Comparison of ENCODE assay signal across 21 cellular contexts in genomic region chr10:125257521-125258105, GRCh38.
"Had no signal": no experiment of that assay in that cellular context is flagged by ENCODE, and none has a peak within 500 bp of the region (broad histone marks: within the 10 kb centered on the region; RNA-seq: fewer than 3 reads in every experiment).

No MANE protein-coding gene starts in this region.

- H3K9me3 Mint-ChIP-seq: activated naive CD4-positive, alpha-beta T cell treated with anti-CD3 and anti-CD28 coated beads, Interleukin-2, amount 50 U/mL, for 24 hours; type B pancreatic cell had no signal

- H3K36me3 Mint-ChIP-seq: activated naive CD4-positive, alpha-beta T cell treated with anti-CD3 and anti-CD28 coated beads, Interleukin-2, amount 50 U/mL, for 24 hours; natural killer cell; type B pancreatic cell had no signal

- H3K36me3 ChIP-seq: ascending aorta, suprapubic skin, WERI-Rb-1 had no signal

- H3K4me1 Mint-ChIP-seq: activated naive CD4-positive, alpha-beta T cell treated with anti-CD3 and anti-CD28 coated beads, Interleukin-2, amount 50 U/mL, for 24 hours; natural killer cell had no signal

- H3K27ac ChIP-seq: ascending aorta, psoas muscle, skin epidermis, suprapubic skin, WERI-Rb-1 had no signal

- H3K27ac Mint-ChIP-seq: activated naive CD4-positive, alpha-beta T cell treated with anti-CD3 and anti-CD28 coated beads, Interleukin-2, amount 50 U/mL, for 24 hours; activated T-cell treated with anti-CD3 and anti-CD28 coated beads, Interleukin-2, amount 50 U/mL, for 72 hours; dendritic cell treated with granulocyte-macrophage colony-stimulating factor and Interleukin-4, amounts not matched to agents 40 ng/mL and 50 ng/mL, for 4 days; effector memory CD8-positive, alpha-beta T cell; natural killer cell; stimulated activated naive CD8-positive, alpha-beta T cell treated with anti-CD3 and anti-CD28 coated beads, Interleukin-15, amount 100 ng/mL, for 72 hours; type B pancreatic cell had no signal

- H3K4me3 Mint-ChIP-seq: activated naive CD4-positive, alpha-beta T cell treated with anti-CD3 and anti-CD28 coated beads, Interleukin-2, amount 50 U/mL, for 24 hours; activated T-cell treated with anti-CD3 and anti-CD28 coated beads, Interleukin-2, amount 50 U/mL, for 72 hours; dendritic cell treated with granulocyte-macrophage colony-stimulating factor and Interleukin-4, amounts not matched to agents 40 ng/mL and 50 ng/mL, for 4 days; effector memory CD8-positive, alpha-beta T cell; natural killer cell; stimulated activated naive CD8-positive, alpha-beta T cell treated with anti-CD3 and anti-CD28 coated beads, Interleukin-15, amount 100 ng/mL, for 72 hours; type B pancreatic cell had no signal

- ATAC-seq: activated T-cell treated with anti-CD3 and anti-CD28 coated beads, Interleukin-2, amount 50 U/mL, for 72 hours; effector memory CD8-positive, alpha-beta T cell; left lobe of liver; natural killer cell; psoas muscle; right cardiac atrium; stimulated activated naive CD8-positive, alpha-beta T cell treated with anti-CD3 and anti-CD28 coated beads, Interleukin-15, amount 100 ng/mL, for 72 hours had no signal

- DNase-seq: activated CD4-positive, alpha-beta T cell treated with anti-CD3 and anti-CD28 coated beads for 1 hour; activated CD8-positive, alpha-beta memory T cell treated with anti-CD3 and anti-CD28 coated beads for 24 hours; activated effector memory CD4-positive, alpha-beta T cell treated with anti-CD3 and anti-CD28 coated beads, Interleukin-2, amount 50 U/mL, for 16 hours; activated T-cell treated with anti-CD3 and anti-CD28 coated beads, Interleukin-2, amount 50 U/mL, for 72 hours; effector memory CD8-positive, alpha-beta T cell; foreskin fibroblast; hippocampal formation; natural killer cell; psoas muscle; right cardiac atrium; stimulated activated naive CD8-positive, alpha-beta T cell treated with anti-CD3 and anti-CD28 coated beads, Interleukin-15, amount 100 ng/mL, for 72 hours; WERI-Rb-1 had no signal

- H3K27me3 ChIP-seq: ascending aorta, suprapubic skin had no signal

- FAIRE-seq: keratinocyte had no signal

- H3K4me1 ChIP-seq: ascending aorta, psoas muscle, suprapubic skin had no signal

- H3K27me3 Mint-ChIP-seq: activated naive CD4-positive, alpha-beta T cell treated with anti-CD3 and anti-CD28 coated beads, Interleukin-2, amount 50 U/mL, for 24 hours; stimulated activated naive CD8-positive, alpha-beta T cell treated with anti-CD3 and anti-CD28 coated beads, Interleukin-15, amount 100 ng/mL, for 72 hours; type B pancreatic cell had no signal

- H3K4me3 ChIP-seq: ascending aorta, lung, psoas muscle, skin epidermis, suprapubic skin had no signal

- H3K9me3 ChIP-seq: ascending aorta, psoas muscle, suprapubic skin had no signal
